ENCODE assay signal across 30 cellular contexts in genomic region chr16:73389075-73389474, GRCh38.
"Had no signal": no experiment of that assay in that cellular context is flagged by ENCODE, and none has a peak within 500 bp of the region (broad histone marks: within the 10 kb centered on the region; RNA-seq: fewer than 3 reads in every experiment).

No MANE protein-coding gene starts in this region.

- H3K4me3 ChIP-seq: adrenal gland, cardiac muscle cell, coronary artery, dorsolateral prefrontal cortex, gastroesophageal sphincter, left lung, lung, right atrium auricular region, thoracic aorta, uterus had no signal

- H3K9me3 Mint-ChIP-seq: activated naive CD4-positive, alpha-beta T cell treated with anti-CD3 and anti-CD28 coated beads for 36 hours; activated naive CD8-positive, alpha-beta T cell treated with anti-CD3 and anti-CD28 coated beads for 36 hours; activated T-cell treated with anti-CD3 and anti-CD28 coated beads, Interleukin-2, amount 50 U/mL, for 72 hours; nephron; type B pancreatic cell had no signal

- H3K36me3 Mint-ChIP-seq: activated naive CD8-positive, alpha-beta T cell treated with anti-CD3 and anti-CD28 coated beads for 36 hours; brain; type B pancreatic cell had no signal

- H3K27ac Mint-ChIP-seq: activated naive CD4-positive, alpha-beta T cell treated with anti-CD3 and anti-CD28 coated beads for 36 hours; activated naive CD8-positive, alpha-beta T cell treated with anti-CD3 and anti-CD28 coated beads for 36 hours; activated T-cell treated with anti-CD3 and anti-CD28 coated beads, Interleukin-2, amount 50 U/mL, for 72 hours; type B pancreatic cell had no signal

- H3K27ac ChIP-seq: adrenal gland, cardiac muscle cell, coronary artery, dorsolateral prefrontal cortex, gastroesophageal sphincter, left lung, parathyroid adenoma, right atrium auricular region, thoracic aorta, uterus had no signal

- H3K27me3 Mint-ChIP-seq: activated naive CD8-positive, alpha-beta T cell treated with anti-CD3 and anti-CD28 coated beads for 36 hours; brain; type B pancreatic cell had no signal

- H2AFZ ChIP-seq: parathyroid adenoma had no signal

- H3K27me3 ChIP-seq: adrenal gland, cardiac muscle cell, dorsolateral prefrontal cortex, gastroesophageal sphincter, left lung, right atrium auricular region, uterus had no signal

- H3K4me1 ChIP-seq: adrenal gland, gastroesophageal sphincter, left lung, parathyroid adenoma, right atrium auricular region, uterus had no signal

- H3K4me3 Mint-ChIP-seq: activated naive CD4-positive, alpha-beta T cell treated with anti-CD3 and anti-CD28 coated beads for 36 hours; activated naive CD8-positive, alpha-beta T cell treated with anti-CD3 and anti-CD28 coated beads for 36 hours; activated T-cell treated with anti-CD3 and anti-CD28 coated beads, Interleukin-2, amount 50 U/mL, for 72 hours; brain; nephron; type B pancreatic cell had no signal

- H3K9ac ChIP-seq: parathyroid adenoma had no signal

- ATAC-seq: activated T-cell treated with anti-CD3 and anti-CD28 coated beads, Interleukin-2, amount 50 U/mL, for 72 hours; gastroesophageal sphincter; left lung; stimulated activated naive CD8-positive, alpha-beta T cell treated with anti-CD3 and anti-CD28 coated beads, Interleukin-15, Interleukin-2, amounts not matched to agents 100 U/mL and 50 U/mL, for 24 hours had no signal

- H3K36me3 ChIP-seq: adrenal gland, cardiac muscle cell, gastroesophageal sphincter, left lung, right atrium auricular region, thoracic aorta, uterus had no signal

- DNase-seq: activated CD4-positive, alpha-beta T cell treated with anti-CD3 and anti-CD28 coated beads for 4 hours; activated CD4-positive, alpha-beta T cell treated with anti-CD3 and anti-CD28 coated beads, Interleukin-2, amount 50 U/mL, for 4 hours; activated effector memory CD4-positive, alpha-beta T cell treated with Interleukin-2 at 50 U/mL for 16 hours; activated naive CD4-positive, alpha-beta T cell treated with anti-CD3 and anti-CD28 coated beads for 36 hours; activated naive CD8-positive, alpha-beta T cell treated with anti-CD3 and anti-CD28 coated beads for 36 hours; activated T-cell treated with anti-CD3 and anti-CD28 coated beads for 4 hours; activated T-cell treated with anti-CD3 and anti-CD28 coated beads, Interleukin-2, amount 50 U/mL, for 72 hours; adrenal gland; aorta; cerebellar nuclear complex; dorsolateral prefrontal cortex; effector memory CD4-positive, alpha-beta T cell; hippocampal formation; left lung; mesendoderm; nucleus accumbens; stimulated activated CD4-positive, alpha-beta T cell treated with anti-CD3 and anti-CD28 coated beads, Interleukin-12 subunit alpha, Interleukin-12 subunit beta, amount 100 ng/mL, for 4 hours; stimulated activated CD4-positive, alpha-beta T cell treated with anti-CD3 and anti-CD28 coated beads, Interleukin-4, amount 100 ng/mL, for 1 hour; stimulated activated naive CD8-positive, alpha-beta T cell treated with anti-CD3 and anti-CD28 coated beads, Interleukin-15, Interleukin-2, amounts not matched to agents 100 U/mL and 50 U/mL, for 24 hours; uterus had no signal

- H3K79me2 ChIP-seq: parathyroid adenoma had no signal

- H3K4me1 Mint-ChIP-seq: activated naive CD8-positive, alpha-beta T cell treated with anti-CD3 and anti-CD28 coated beads for 36 hours had no signal

- H3K9me3 ChIP-seq: adrenal gland, gastroesophageal sphincter, left lung, right atrium auricular region, thoracic aorta, uterus had no signal
